In genomic region chr3:41237907-41238306, GRCh38 we compare ENCODE assay signal across 17 cellular contexts.
"Had no signal": no experiment of that assay in that cellular context is flagged by ENCODE, and none has a peak within 500 bp of the region (broad histone marks: within the 10 kb centered on the region; RNA-seq: fewer than 3 reads in every experiment).

No MANE protein-coding gene starts in this region.

- ATAC-seq: gastroesophageal sphincter; heart right ventricle; stimulated activated naive CD8-positive, alpha-beta T cell treated with anti-CD3 and anti-CD28 coated beads, Interleukin-15, Interleukin-2, amounts not matched to agents 100 U/mL and 50 U/mL, for 24 hours had no signal

- H3K27me3 Mint-ChIP-seq: activated B cell treated with CpG ODN at 0.5 μM for 24 hours; activated naive CD4-positive, alpha-beta T cell treated with anti-CD3 and anti-CD28 coated beads, Interleukin-2, amount 10 ng/mL, durations not matched to agents 7 days and 5 days; dendritic cell treated with granulocyte-macrophage colony-stimulating factor and Interleukin-4, amounts not matched to agents 40 ng/mL and 50 ng/mL, for 4 days had no signal

- H3K27me3 ChIP-seq: brain microvascular endothelial cell, gastroesophageal sphincter, heart right ventricle, ovary, SJCRH30, upper lobe of right lung had no signal

- H3K9me3 Mint-ChIP-seq: activated B cell treated with CpG ODN at 0.5 μM for 24 hours; activated naive CD4-positive, alpha-beta T cell treated with anti-CD3 and anti-CD28 coated beads, Interleukin-2, amount 10 ng/mL, durations not matched to agents 7 days and 5 days; activated T-helper 2 cell treated with anti-CD3 and anti-CD28 coated beads, Interferon-gamma antibody, Interleukin-2, Interleukin-4, amounts not matched to agents 10 μg/mL and 5 μg/mL and 100 μg/mL, durations not matched to agents 14 hours and 24 hours and 36 hours; dendritic cell treated with granulocyte-macrophage colony-stimulating factor and Interleukin-4, amounts not matched to agents 40 ng/mL and 50 ng/mL, for 4 days; neural crest cell had no signal

- H3K4me1 Mint-ChIP-seq: activated B cell treated with CpG ODN at 0.5 μM for 24 hours; activated naive CD4-positive, alpha-beta T cell treated with anti-CD3 and anti-CD28 coated beads, Interleukin-2, amount 10 ng/mL, durations not matched to agents 7 days and 5 days had no signal

- H3K36me3 ChIP-seq: ovary had no signal

- DNase-seq: activated B cell treated with CpG ODN at 0.5 μM for 24 hours; activated CD4-positive, alpha-beta T cell treated with anti-CD3 and anti-CD28 coated beads for 48 hours; activated naive CD4-positive, alpha-beta T cell treated with anti-CD3 and anti-CD28 coated beads, Interleukin-2, amount 10 ng/mL, durations not matched to agents 7 days and 5 days; amygdala; brain microvascular endothelial cell; cerebellar nuclear complex; effector memory CD4-positive, alpha-beta T cell; heart right ventricle; ovary; SJCRH30; stimulated activated CD4-positive, alpha-beta T cell treated with anti-CD3 and anti-CD28 coated beads, Interleukin-4, amount 100 ng/mL, for 1 hour; stimulated activated naive CD8-positive, alpha-beta T cell treated with anti-CD3 and anti-CD28 coated beads, Interleukin-15, Interleukin-2, amounts not matched to agents 100 U/mL and 50 U/mL, for 24 hours; upper lobe of right lung had no signal

- H3K27ac ChIP-seq: brain microvascular endothelial cell, ovary, SJCRH30, upper lobe of right lung had no signal

- H3K4me1 ChIP-seq: SJCRH30, upper lobe of right lung had no signal

- H3K9me3 ChIP-seq: gastroesophageal sphincter, heart right ventricle, ovary, SJCRH30, upper lobe of right lung had no signal

- H3K27ac Mint-ChIP-seq: activated B cell treated with CpG ODN at 0.5 μM for 24 hours; activated naive CD4-positive, alpha-beta T cell treated with anti-CD3 and anti-CD28 coated beads, Interleukin-2, amount 10 ng/mL, durations not matched to agents 7 days and 5 days; activated T-helper 2 cell treated with anti-CD3 and anti-CD28 coated beads, Interferon-gamma antibody, Interleukin-2, Interleukin-4, amounts not matched to agents 10 μg/mL and 5 μg/mL and 100 μg/mL, durations not matched to agents 14 hours and 24 hours and 36 hours; dendritic cell treated with granulocyte-macrophage colony-stimulating factor and Interleukin-4, amounts not matched to agents 40 ng/mL and 50 ng/mL, for 4 days had no signal

- H3K4me3 Mint-ChIP-seq: activated B cell treated with CpG ODN at 0.5 μM for 24 hours; activated naive CD4-positive, alpha-beta T cell treated with anti-CD3 and anti-CD28 coated beads, Interleukin-2, amount 10 ng/mL, durations not matched to agents 7 days and 5 days; dendritic cell treated with granulocyte-macrophage colony-stimulating factor and Interleukin-4, amounts not matched to agents 40 ng/mL and 50 ng/mL, for 4 days; neural crest cell had no signal

- H3K4me3 ChIP-seq: gastroesophageal sphincter, heart right ventricle, ovary, SJCRH30, upper lobe of right lung had no signal
